1 cellular context compared by ENCODE assay signal in the genomic region with DNA sequence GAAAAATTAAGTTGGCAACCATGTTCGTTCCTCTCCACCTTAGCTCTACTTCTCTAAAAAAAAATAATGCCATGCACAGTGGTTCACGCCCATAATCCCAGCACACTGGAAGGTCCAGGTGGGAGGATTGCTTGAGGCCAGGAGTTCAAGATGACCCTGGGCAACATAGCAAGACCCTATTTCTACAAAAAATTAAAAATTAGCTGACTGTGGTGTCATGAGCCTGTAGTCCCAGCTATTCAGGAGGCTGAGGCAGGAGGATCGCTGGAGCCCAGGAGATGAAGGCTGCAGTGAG.
TF ChIP-seq lines count a peak whose summit lies in the region.

No MANE protein-coding gene starts in this region.

TF ChIP-seq in HepG2, 621 proteins besides CTCF, POLR2A, EP300 and RAD21 (continues in another document):
- TF ChIP-seq IRF1 (CRISPR knock-in tag; IDR thresholded peaks at IDR 0.05; ENCODE audit: low read depth) (no peak), ZNF468 (CRISPR knock-in tag; IDR thresholded peaks at IDR 0.05) (no peak), MEIS2 (CRISPR knock-in tag; IDR thresholded peaks at IDR 0.05) (no peak), ZNF616 (CRISPR knock-in tag; IDR thresholded peaks at IDR 0.05; ENCODE audit: low read depth) (0 out of 2 replicates have a peak, but pooled peaks have one; percentile 10), ZNF124 (CRISPR knock-in tag; IDR thresholded peaks at IDR 0.05) (no peak), ADNP (CRISPR knock-in tag; IDR thresholded peaks at IDR 0.05) (peak; percentile 100), SP2 (CRISPR knock-in tag; IDR thresholded peaks at IDR 0.05) (no peak), MZF1 (CRISPR knock-in tag; IDR thresholded peaks at IDR 0.05; ENCODE audit: borderline replicate concordance) (no peak), NFYB (CRISPR knock-in tag; IDR thresholded peaks at IDR 0.05) (no peak), ZNF703 (CRISPR knock-in tag; IDR thresholded peaks at IDR 0.05; ENCODE audit: borderline replicate concordance) (0 out of 2 replicates have a peak, but pooled peaks have one; percentile 94), REL (CRISPR knock-in tag; conservative IDR thresholded peaks at IDR 0.05) (0 out of 2 replicates have a peak, but pooled peaks have one; percentile 12), KDM1A (CRISPR knock-in tag; IDR thresholded peaks at IDR 0.05) (peak; percentile 100; the same call in 1 of the 2 replicates), ARNT2 (CRISPR knock-in tag; IDR thresholded peaks at IDR 0.05; ENCODE audit: low read depth) (0 out of 2 replicates have a peak, but pooled peaks have one; percentile 13), KLF6 (CRISPR knock-in tag; IDR thresholded peaks at IDR 0.05) (0 out of 2 replicates have a peak, but pooled peaks have one; percentile 0), ZBTB3 (CRISPR knock-in tag; IDR thresholded peaks at IDR 0.05; ENCODE audit: borderline replicate concordance, low read depth) (peak; percentile 93; the same call in 1 of the 2 replicates), ZNF20 (CRISPR knock-in tag; IDR thresholded peaks at IDR 0.05) (0 out of 2 replicates have a peak, but pooled peaks have one; percentile 0), CHD4 (IDR thresholded peaks at IDR 0.05; ENCODE audit: borderline replicate concordance, low read length) (peak; percentile 96), NFATC3 (CRISPR knock-in tag; IDR thresholded peaks at IDR 0.05) (no peak), CBX2 (IDR thresholded peaks at IDR 0.05; ENCODE audit: low read depth, low read length) (no peak), CBX2 (CRISPR knock-in tag; IDR thresholded peaks at IDR 0.05; ENCODE audit: low read depth) (no peak), ZNF670 (CRISPR knock-in tag; IDR thresholded peaks at IDR 0.05; ENCODE audit: borderline replicate concordance) (peak; percentile 32; the same call in 1 of the 2 replicates), ZMYM4 (CRISPR knock-in tag; IDR thresholded peaks at IDR 0.05) (peak; percentile 77; the same call in 1 of the 2 replicates), ZNF24 (IDR thresholded peaks at IDR 0.05) (peak; percentile 73), ZNF614 (CRISPR knock-in tag; IDR thresholded peaks at IDR 0.05; ENCODE audit: borderline replicate concordance) (peak; percentile 55; the same call in 1 of the 2 replicates), HDAC2 (CRISPR knock-in tag; IDR thresholded peaks at IDR 0.05) (peak; percentile 99), POGZ (CRISPR knock-in tag; IDR thresholded peaks at IDR 0.05) (peak; percentile 99; the same call in 1 of the 2 replicates), ZNF660 (CRISPR knock-in tag; IDR thresholded peaks at IDR 0.05; ENCODE audit: borderline replicate concordance, low read depth) (no peak), ZSCAN20 (CRISPR knock-in tag; IDR thresholded peaks at IDR 0.05; ENCODE audit: borderline replicate concordance) (no peak), RCOR2 (CRISPR knock-in tag; IDR thresholded peaks at IDR 0.05) (peak; percentile 100), ZNF12 (CRISPR knock-in tag; IDR thresholded peaks at IDR 0.05) (peak; percentile 31; the same call in 1 of the 2 replicates), U2AF2 (IDR thresholded peaks at IDR 0.05; ENCODE audit: low read depth, low read length) (no peak), ZNF768 (CRISPR knock-in tag; IDR thresholded peaks at IDR 0.05) (peak; percentile 51; the same call in 1 of the 2 replicates), ZMYM3 (CRISPR knock-in tag; IDR thresholded peaks at IDR 0.05) (peak; percentile 100; the same call in 1 of the 2 replicates), MAFK (conservative IDR thresholded peaks at IDR 0.05 in 1 of 2, IDR thresholded peaks at IDR 0.05 in 1 of 2; ENCODE audit: low read length in 2 of 2) (0 out of 4 replicates have a peak, but pooled peaks of 1 of the 2 experiments have one; percentile 12), HDAC1 (CRISPR knock-in tag; IDR thresholded peaks at IDR 0.05) (peak; percentile 92), DR1 (CRISPR knock-in tag; IDR thresholded peaks at IDR 0.05) (no peak), ZNF619 (CRISPR knock-in tag; IDR thresholded peaks at IDR 0.05) (no peak), TCF7L2 (IDR thresholded peaks at IDR 0.05; ENCODE audit: low read depth, low read length) (no peak), ZNF770 (CRISPR knock-in tag; IDR thresholded peaks at IDR 0.05) (peak; percentile 100), TAF1 (CRISPR knock-in tag; IDR thresholded peaks at IDR 0.05) (no peak), ZNF460 (CRISPR knock-in tag; IDR thresholded peaks at IDR 0.05; ENCODE audit: borderline replicate concordance) (0 out of 2 replicates have a peak, but pooled peaks have one; percentile 35), YEATS2 (CRISPR knock-in tag; IDR thresholded peaks at IDR 0.05; ENCODE audit: borderline replicate concordance) (no peak), SIN3A (IDR thresholded peaks at IDR 0.05; ENCODE audit: borderline replicate concordance, low read depth, low read length) (peak; percentile 72; the same call in 1 of the 2 replicates), GABPB1 (CRISPR knock-in tag; IDR thresholded peaks at IDR 0.05) (peak; percentile 60), AKAP8 (CRISPR knock-in tag; IDR thresholded peaks at IDR 0.05) (no peak), SP1 (IDR thresholded peaks at IDR 0.05) (no peak), SP1 (CRISPR knock-in tag; IDR thresholded peaks at IDR 0.05) (peak; percentile 59)
- TF ChIP-seq, protein P1, sequence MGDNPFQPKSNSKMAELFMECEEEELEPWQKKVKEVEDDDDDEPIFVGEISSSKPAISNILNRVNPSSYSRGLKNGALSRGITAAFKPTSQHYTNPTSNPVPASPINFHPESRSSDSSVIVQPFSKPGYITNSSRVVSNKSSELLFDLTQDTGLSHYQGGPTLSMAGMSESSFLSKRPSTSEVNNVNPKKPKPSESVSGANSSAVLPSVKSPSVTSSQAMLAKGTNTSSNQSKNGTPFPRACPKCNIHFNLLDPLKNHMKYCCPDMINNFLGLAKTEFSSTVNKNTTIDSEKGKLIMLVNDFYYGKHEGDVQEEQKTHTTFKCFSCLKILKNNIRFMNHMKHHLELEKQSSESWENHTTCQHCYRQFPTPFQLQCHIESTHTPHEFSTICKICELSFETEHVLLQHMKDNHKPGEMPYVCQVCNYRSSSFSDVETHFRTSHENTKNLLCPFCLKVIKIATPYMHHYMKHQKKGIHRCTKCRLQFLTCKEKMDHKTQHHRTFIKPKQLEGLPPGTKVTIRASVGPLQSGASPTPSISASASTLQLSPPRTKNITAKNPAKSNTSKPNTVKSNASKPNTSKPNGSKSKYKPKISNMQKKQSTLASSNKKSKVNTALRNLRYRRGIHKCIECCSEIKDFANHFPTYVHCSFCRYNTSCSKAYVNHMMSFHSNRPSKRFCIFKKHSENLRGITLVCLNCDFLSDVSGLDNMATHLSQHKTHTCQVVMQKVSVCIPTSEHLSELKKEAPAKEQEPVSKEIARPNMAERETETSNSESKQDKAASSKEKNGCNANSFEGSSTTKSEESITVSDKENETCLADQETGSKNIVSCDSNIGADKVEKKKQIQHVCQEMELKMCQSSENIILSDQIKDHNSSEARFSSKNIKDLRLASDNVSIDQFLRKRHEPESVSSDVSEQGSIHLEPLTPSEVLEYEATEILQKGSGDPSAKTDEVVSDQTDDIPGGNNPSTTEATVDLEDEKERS (CRISPR knock-in tag; IDR thresholded peaks at IDR 0.05): peak; percentile 100
- TF ChIP-seq, protein P2, sequence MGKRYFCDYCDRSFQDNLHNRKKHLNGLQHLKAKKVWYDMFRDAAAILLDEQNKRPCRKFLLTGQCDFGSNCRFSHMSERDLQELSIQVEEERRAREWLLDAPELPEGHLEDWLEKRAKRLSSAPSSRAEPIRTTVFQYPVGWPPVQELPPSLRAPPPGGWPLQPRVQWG (CRISPR knock-in tag; IDR thresholded peaks at IDR 0.05; ENCODE audit: borderline replicate concordance, low read depth): no peak
- TF ChIP-seq, protein P3, sequence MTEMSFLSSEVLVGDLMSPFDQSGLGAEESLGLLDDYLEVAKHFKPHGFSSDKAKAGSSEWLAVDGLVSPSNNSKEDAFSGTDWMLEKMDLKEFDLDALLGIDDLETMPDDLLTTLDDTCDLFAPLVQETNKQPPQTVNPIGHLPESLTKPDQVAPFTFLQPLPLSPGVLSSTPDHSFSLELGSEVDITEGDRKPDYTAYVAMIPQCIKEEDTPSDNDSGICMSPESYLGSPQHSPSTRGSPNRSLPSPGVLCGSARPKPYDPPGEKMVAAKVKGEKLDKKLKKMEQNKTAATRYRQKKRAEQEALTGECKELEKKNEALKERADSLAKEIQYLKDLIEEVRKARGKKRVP (CRISPR knock-in tag; IDR thresholded peaks at IDR 0.05): no peak
- TF ChIP-seq, protein P4, sequence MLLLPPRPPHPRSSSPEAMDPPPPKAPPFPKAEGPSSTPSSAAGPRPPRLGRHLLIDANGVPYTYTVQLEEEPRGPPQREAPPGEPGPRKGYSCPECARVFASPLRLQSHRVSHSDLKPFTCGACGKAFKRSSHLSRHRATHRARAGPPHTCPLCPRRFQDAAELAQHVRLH (CRISPR knock-in tag; IDR thresholded peaks at IDR 0.05; ENCODE audit: borderline replicate concordance, low read depth): peak; percentile 97; the same call in 1 of the 2 replicates
- TF ChIP-seq, protein P5, sequence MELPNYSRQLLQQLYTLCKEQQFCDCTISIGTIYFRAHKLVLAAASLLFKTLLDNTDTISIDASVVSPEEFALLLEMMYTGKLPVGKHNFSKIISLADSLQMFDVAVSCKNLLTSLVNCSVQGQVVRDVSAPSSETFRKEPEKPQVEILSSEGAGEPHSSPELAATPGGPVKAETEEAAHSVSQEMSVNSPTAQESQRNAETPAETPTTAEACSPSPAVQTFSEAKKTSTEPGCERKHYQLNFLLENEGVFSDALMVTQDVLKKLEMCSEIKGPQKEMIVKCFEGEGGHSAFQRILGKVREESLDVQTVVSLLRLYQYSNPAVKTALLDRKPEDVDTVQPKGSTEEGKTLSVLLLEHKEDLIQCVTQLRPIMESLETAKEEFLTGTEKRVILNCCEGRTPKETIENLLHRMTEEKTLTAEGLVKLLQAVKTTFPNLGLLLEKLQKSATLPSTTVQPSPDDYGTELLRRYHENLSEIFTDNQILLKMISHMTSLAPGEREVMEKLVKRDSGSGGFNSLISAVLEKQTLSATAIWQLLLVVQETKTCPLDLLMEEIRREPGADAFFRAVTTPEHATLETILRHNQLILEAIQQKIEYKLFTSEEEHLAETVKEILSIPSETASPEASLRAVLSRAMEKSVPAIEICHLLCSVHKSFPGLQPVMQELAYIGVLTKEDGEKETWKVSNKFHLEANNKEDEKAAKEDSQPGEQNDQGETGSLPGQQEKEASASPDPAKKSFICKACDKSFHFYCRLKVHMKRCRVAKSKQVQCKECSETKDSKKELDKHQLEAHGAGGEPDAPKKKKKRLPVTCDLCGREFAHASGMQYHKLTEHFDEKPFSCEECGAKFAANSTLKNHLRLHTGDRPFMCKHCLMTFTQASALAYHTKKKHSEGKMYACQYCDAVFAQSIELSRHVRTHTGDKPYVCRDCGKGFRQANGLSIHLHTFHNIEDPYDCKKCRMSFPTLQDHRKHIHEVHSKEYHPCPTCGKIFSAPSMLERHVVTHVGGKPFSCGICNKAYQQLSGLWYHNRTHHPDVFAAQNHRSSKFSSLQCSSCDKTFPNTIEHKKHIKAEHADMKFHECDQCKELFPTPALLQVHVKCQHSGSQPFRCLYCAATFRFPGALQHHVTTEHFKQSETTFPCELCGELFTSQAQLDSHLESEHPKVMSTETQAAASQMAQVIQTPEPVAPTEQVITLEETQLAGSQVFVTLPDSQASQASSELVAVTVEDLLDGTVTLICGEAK (IDR thresholded peaks at IDR 0.05): no peak
- TF ChIP-seq, protein P5 (CRISPR knock-in tag; IDR thresholded peaks at IDR 0.05): peak; percentile 16; the same call in 1 of the 2 replicates
